ENCODE assay signal across 9 cellular contexts in the genomic region with DNA sequence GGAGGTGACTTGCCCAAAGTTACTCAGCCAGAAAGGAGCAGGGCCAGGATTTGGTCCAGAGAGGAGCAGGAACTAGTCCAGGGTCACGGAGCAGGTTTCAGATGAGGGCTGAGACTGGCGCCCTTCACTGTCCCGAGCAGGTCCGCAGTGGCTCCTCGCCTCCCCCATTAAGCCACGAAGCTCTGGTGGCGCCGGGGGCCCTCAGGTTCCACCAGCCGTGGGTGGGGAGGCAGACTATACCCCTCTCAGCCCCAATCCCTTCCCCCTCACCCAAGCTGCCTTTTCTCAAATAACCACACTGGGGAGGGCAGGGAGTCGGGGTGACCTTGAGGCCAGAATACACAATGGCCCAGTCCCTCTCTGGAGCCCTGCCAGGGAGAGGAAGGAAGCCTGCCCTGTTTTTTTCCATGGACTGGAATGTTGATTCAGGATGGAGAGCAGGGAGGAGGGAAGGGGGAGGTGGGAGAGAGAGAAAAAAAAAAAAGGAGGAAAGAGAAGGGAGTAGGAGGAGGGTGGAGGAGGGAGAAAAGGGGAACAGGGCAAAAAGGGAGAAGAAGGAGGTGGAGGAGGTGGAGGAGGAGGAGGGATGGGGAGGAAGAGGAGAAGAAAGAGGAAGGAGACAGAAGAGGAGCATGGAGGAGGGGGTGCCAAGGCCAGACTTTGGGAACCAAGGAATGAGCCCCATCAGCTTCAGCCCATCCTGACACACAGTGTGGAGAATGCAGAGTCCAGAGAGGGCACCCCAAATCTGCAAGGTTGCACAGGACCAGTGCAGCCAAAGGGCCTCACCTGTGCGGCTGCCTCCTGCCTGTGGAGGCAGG. TPM values are rescaled to one million over a fixed set of nuclear protein-coding genes. Genes with fewer than 3 reads are reported as not detected.
DNase-seq lines count a peak whose midpoint lies in the region; ATAC-seq and TF ChIP-seq lines count a peak whose summit lies in the region.
"Had no signal": no experiment of that assay in that cellular context is flagged by ENCODE, and none has a peak within 500 bp of the region (broad histone marks: within the 10 kb centered on the region; RNA-seq: fewer than 3 reads in every experiment).

No MANE protein-coding gene starts in this region.

- no peaks in the 10 kb centered on the region for H3K36me3 ChIP-seq in RWPE2 (ENCODE audit: low read depth)

- no peak for TF ChIP-seq CTCF in RWPE2 (IDR thresholded peaks at IDR 0.05; ENCODE audit: poor library complexity, severe bottlenecking)

- H3K4me1 ChIP-seq in RWPE2 (ENCODE audit: insufficient read depth, poor library complexity, severe bottlenecking) = peaks cover 6% of the 10 kb centered on the region

- DNase-seq in ELR (ENCODE audit: low read depth) (peak; percentile 44), RWPE2 (ENCODE audit: low spot score) (no peak), cardiac septum (ENCODE audit: low spot score) (peak; percentile 84), pons (ENCODE audit: low spot score) (peak; percentile 55), RKO (ENCODE audit: low spot score) (no peak), NCI-H1694 treated with DMSO at 0.1 percent for 48 hours (lab: John Stamatoyannopoulos, UW) (no peak)
- DNase-seq: activated CD8-positive, alpha-beta memory T cell treated with anti-CD3 and anti-CD28 coated beads, Interleukin-2, amount 50 U/mL, for 48 hours had no signal

- H3K27me3 ChIP-seq in RWPE2 (ENCODE audit: insufficient read depth, poor library complexity, severe bottlenecking) = no peaks in the 10 kb centered on the region

- H3K9me3 ChIP-seq in RWPE2 (ENCODE audit: severe bottlenecking) = peaks cover 2% of the 10 kb centered on the region

- no peak overlapping the region for H3K4me3 ChIP-seq in RWPE2 (ENCODE audit: severe bottlenecking)

- H3K27ac ChIP-seq in RWPE2 (ENCODE audit: poor library complexity, severe bottlenecking) = peak overlapping the region; percentile 30

- ATAC-seq in RWPE2 (ENCODE audit: low read depth) = no peak
- no peak for ATAC-seq in GM18517 (IDR thresholded peaks at IDR 0.05; ENCODE audit: unreplicated experiment)
- no peak for ATAC-seq in GM18498 (IDR thresholded peaks at IDR 0.05; ENCODE audit: unreplicated experiment)

- intact Hi-C loops in cardiac septum (cut with DNase I) = loop anchor here (2.0 kb wide), 1 partner anchor 30 kb away; no protein-coding TSS in a partner anchor

RNA-seq across cellular contexts. Expression of gene CEACAM16, which starts 19.7 kb away (rescaled TPM):
- not detected for total RNA-seq in cardiac septum

RNA-seq across cellular contexts. Expression of gene BCL3, which starts 29.9 kb away (rescaled TPM):
- 41.5 TPM for total RNA-seq in cardiac septum

RNA-seq across cellular contexts. Expression of gene CEACAM19, which starts 47.4 kb away (rescaled TPM):
- 7.6 TPM for total RNA-seq in cardiac septum

RNA-seq across cellular contexts. Expression of gene CBLC, which starts 59.0 kb away (rescaled TPM):
- total RNA-seq in cardiac septum = not detected

Comparison
In these comparisons a context has a peak if more than half of its experiments do, and no peak if none do; other contexts are left out.
1. DNase-seq: peak in ELR (single experiment), cardiac septum (single experiment) and pons (single experiment); none in RWPE2 (single experiment), RKO (single experiment) and NCI-H1694 treated with DMSO at 0.1 percent for 48 hours (single experiment).